22 cellular contexts compared by ENCODE assay signal in the genomic region with DNA sequence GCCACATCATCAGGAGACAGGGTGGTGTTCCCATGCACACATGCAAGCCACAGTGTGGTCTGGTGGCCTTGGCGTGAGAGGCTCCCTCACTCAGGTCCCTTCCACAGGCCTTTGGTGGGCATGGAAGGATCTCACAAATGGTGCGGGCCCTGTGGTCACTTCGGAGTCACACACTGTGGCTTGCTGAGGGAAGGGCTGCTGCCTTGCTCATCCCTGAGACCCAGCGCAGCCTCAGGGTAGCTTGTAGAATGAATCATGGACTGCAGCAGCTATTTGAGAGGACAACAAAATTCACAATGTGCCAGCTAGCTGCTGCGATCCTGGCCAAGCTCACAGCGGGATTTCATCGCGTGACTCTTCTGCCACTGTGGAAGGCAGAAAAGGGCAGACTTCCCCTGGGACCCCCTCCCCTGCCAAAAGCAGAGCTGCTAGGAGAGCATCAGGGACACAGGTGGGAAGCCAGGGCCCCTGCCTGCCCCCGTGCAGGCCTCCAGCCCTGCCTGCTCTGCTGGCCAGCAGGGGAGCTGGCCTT.
A peak's percentile ranks its signal among the peaks of the same experiment; 100 is the strongest.
DNase-seq lines count a peak whose midpoint lies in the region; ATAC-seq and TF ChIP-seq lines count a peak whose summit lies in the region.
"Had no signal": no experiment of that assay in that cellular context is flagged by ENCODE, and none has a peak within 500 bp of the region (broad histone marks: within the 10 kb centered on the region; RNA-seq: fewer than 3 reads in every experiment).

No MANE protein-coding gene starts in this region.

- 63 to 76% (median 64%) methylated on average over 9 of the region's 9 CpGs for WGBS in psoas muscle, 3 donors

- H3K9me3 Mint-ChIP-seq in chondrocyte (ENCODE audit: low read depth): peaks cover 2% of the 10 kb centered on the region
- H3K9me3 Mint-ChIP-seq in activated CD4-positive, alpha-beta memory T cell treated with anti-CD3 and anti-CD28 coated beads, Interleukin-2, amount 10 ng/mL, durations not matched to agents 7 days and 5 days: peaks cover 3% of the 10 kb centered on the region
- H3K9me3 Mint-ChIP-seq: CD8-positive, alpha-beta T cell had no signal

- no peak overlapping the region for H3K4me3 Mint-ChIP-seq in chondrocyte (ENCODE audit: unreplicated experiment)
- no peak overlapping the region for H3K4me3 Mint-ChIP-seq in activated CD4-positive, alpha-beta memory T cell treated with anti-CD3 and anti-CD28 coated beads, Interleukin-2, amount 10 ng/mL, durations not matched to agents 7 days and 5 days
- H3K4me3 Mint-ChIP-seq: CD8-positive, alpha-beta T cell had no signal

- ATAC-seq in Right ventricle myocardium inferior (no peak), left cardiac atrium (no peak), psoas muscle (peak; percentile 34 to 54 (median 44)), HG03571 (IDR thresholded peaks at IDR 0.05; ENCODE audit: unreplicated experiment) (no peak)
- ATAC-seq: CD8-positive, alpha-beta T cell; PC-3 had no signal

- no peaks in the 10 kb centered on the region for H3K9me3 ChIP-seq in psoas muscle
- H3K9me3 ChIP-seq: SK-N-SH had no signal

- no peak overlapping the region for H3K4me3 ChIP-seq in psoas muscle

- H3K27ac Mint-ChIP-seq in chondrocyte (ENCODE audit: unreplicated experiment): peak overlapping the region; percentile 59
- no peak overlapping the region for H3K27ac Mint-ChIP-seq in activated CD4-positive, alpha-beta memory T cell treated with anti-CD3 and anti-CD28 coated beads, Interleukin-2, amount 10 ng/mL, durations not matched to agents 7 days and 5 days
- H3K27ac Mint-ChIP-seq: CD8-positive, alpha-beta T cell had no signal

- peaks cover 14% of the 10 kb centered on the region for H3K4me1 Mint-ChIP-seq in chondrocyte (ENCODE audit: low read depth)
- no peaks in the 10 kb centered on the region for H3K4me1 Mint-ChIP-seq in activated CD4-positive, alpha-beta memory T cell treated with anti-CD3 and anti-CD28 coated beads, Interleukin-2, amount 10 ng/mL, durations not matched to agents 7 days and 5 days

- CTCF ChIA-PET in activated CD4-positive, alpha-beta memory T cell treated with anti-CD3 and anti-CD28 coated beads, Interleukin-2, amount 10 ng/mL, durations not matched to agents 7 days and 5 days (lab: Charles Lee): no interaction called here

- intact Hi-C loops in Right ventricle myocardium inferior (cut with DNase I) (no loop called here), left cardiac atrium (cut with DNase I) (no loop called here), psoas muscle (cut with DNase I) (no loop called here)

- H3K36me3 Mint-ChIP-seq in chondrocyte (ENCODE audit: low read depth): no peaks in the 10 kb centered on the region
- H3K36me3 Mint-ChIP-seq in activated CD4-positive, alpha-beta memory T cell treated with anti-CD3 and anti-CD28 coated beads, Interleukin-2, amount 10 ng/mL, durations not matched to agents 7 days and 5 days (ENCODE audit: low read depth): no peaks in the 10 kb centered on the region

- H3K36me3 ChIP-seq in psoas muscle (ENCODE audit: insufficient read depth in 1 of 2, low read depth in 1 of 2): peaks cover 3 to 82% of the 10 kb centered on the region in 2 donors

- peak overlapping the region; percentile 79 for H3K27ac ChIP-seq in psoas muscle
- H3K27ac ChIP-seq: 22Rv1 had no signal

- peaks cover 29% of the 10 kb centered on the region for H3K4me1 ChIP-seq in psoas muscle

- POLR2A ChIA-PET in activated CD4-positive, alpha-beta memory T cell treated with anti-CD3 and anti-CD28 coated beads, Interleukin-2, amount 10 ng/mL, durations not matched to agents 7 days and 5 days (lab: Charles Lee): interaction anchor here (1.1 kb wide), 1 partner anchor 35 kb away, joined by 3 read pairs; no protein-coding TSS in a partner anchor

- TF ChIP-seq CTCF in chondrocyte (IDR thresholded peaks at IDR 0.05) (peak; percentile 30), psoas muscle (IDR thresholded peaks at IDR 0.05) (no peak)

- H3K27me3 ChIP-seq in psoas muscle (ENCODE audit: insufficient read depth in 3 of 3, low read length in 2 of 3): no peaks in the 10 kb centered on the region

- DNase-seq in Right ventricle myocardium inferior (ENCODE audit: missing footprints) (peak; percentile 34), left cardiac atrium (no peak), chondrocyte (ENCODE audit: low spot score) (no peak), psoas muscle (peak in 1 of 2 donors; percentile 72), GDM1 (lab: John Stamatoyannopoulos, UW) (no peak), glomerular visceral epithelial cell (ENCODE audit: extremely low spot score) (no peak)
- no peak for DNase-seq in activated CD4-positive, alpha-beta memory T cell treated with anti-CD3 and anti-CD28 coated beads, Interleukin-2, amount 10 ng/mL, durations not matched to agents 7 days and 5 days
- DNase-seq: ACHN; C1 segment of cervical spinal cord; Calu3; CD8-positive, alpha-beta T cell; Kasumi-1; NCI-H1694 treated with DMSO at 0.1 percent for 48 hours; NCI-H2081 treated with DMSO at 0.1 percent for 48 hours; NCI-H2171 treated with DMSO at 0.1 percent for 48 hours; NCI-H446; PC-3; RPMI8226; SHP77 treated with DMSO at 0.1 percent for 48 hours; SK-N-SH had no signal

- peaks cover 32% of the 10 kb centered on the region for H3K27me3 Mint-ChIP-seq in chondrocyte (ENCODE audit: low read depth)
- H3K27me3 Mint-ChIP-seq in activated CD4-positive, alpha-beta memory T cell treated with anti-CD3 and anti-CD28 coated beads, Interleukin-2, amount 10 ng/mL, durations not matched to agents 7 days and 5 days: peaks cover 3% of the 10 kb centered on the region

Comparison
In these comparisons a context has a peak if more than half of its experiments do, and no peak if none do; other contexts are left out.
1. ATAC-seq: peak in psoas muscle (4 of 4); none in Right ventricle myocardium inferior (single experiment), left cardiac atrium (0 of 2) and HG03571 (single experiment).